Comparison of ENCODE assay signal across 9 cellular contexts in genomic region chr1:15178571-15179484, GRCh38. TPM values are rescaled to one million over a fixed set of nuclear protein-coding genes. Genes with fewer than 3 reads are reported as not detected.
DNase-seq lines count a peak whose midpoint lies in the region; ATAC-seq lines count a peak whose summit lies in the region.
"Had no signal": no experiment of that assay in that cellular context is flagged by ENCODE, and none has a peak within 500 bp of the region (broad histone marks: within the 10 kb centered on the region; RNA-seq: fewer than 3 reads in every experiment).

No MANE protein-coding gene starts in this region.

- CTCF ChIA-PET in activated CD8-positive, alpha-beta T cell treated with anti-CD3 and anti-CD28 coated beads, Interleukin-2, amount 10 ng/mL, durations not matched to agents 7 days and 5 days (lab: Charles Lee): no interaction called here

- H3K9me3 Mint-ChIP-seq in activated CD8-positive, alpha-beta T cell treated with anti-CD3 and anti-CD28 coated beads, Interleukin-2, amount 10 ng/mL, durations not matched to agents 7 days and 5 days (ENCODE audit: insufficient read depth): no peaks in the 10 kb centered on the region

- H3K27me3 ChIP-seq in duodenal mucosa (ENCODE audit: control insufficient read depth in 1 of 2, insufficient read depth in 2 of 2, low read length in 2 of 2): no peaks in the 10 kb centered on the region

- H3K36me3 Mint-ChIP-seq in T-helper 17 cell (ENCODE audit: low read depth): peaks cover 3% of the 10 kb centered on the region
- H3K36me3 Mint-ChIP-seq in activated CD8-positive, alpha-beta T cell treated with anti-CD3 and anti-CD28 coated beads, Interleukin-2, amount 10 ng/mL, durations not matched to agents 7 days and 5 days (ENCODE audit: low read depth): no peaks in the 10 kb centered on the region

- H3K4me1 Mint-ChIP-seq in T-helper 17 cell: peaks cover under 1% of the 10 kb centered on the region
- H3K4me1 Mint-ChIP-seq in activated CD8-positive, alpha-beta T cell treated with anti-CD3 and anti-CD28 coated beads, Interleukin-2, amount 10 ng/mL, durations not matched to agents 7 days and 5 days (ENCODE audit: low read depth): peaks cover 2% of the 10 kb centered on the region
- H3K4me1 Mint-ChIP-seq: activated B cell treated with CpG ODN at 0.5 μM for 24 hours had no signal

- POLR2A ChIA-PET in activated CD8-positive, alpha-beta T cell treated with anti-CD3 and anti-CD28 coated beads, Interleukin-2, amount 10 ng/mL, durations not matched to agents 7 days and 5 days (lab: Charles Lee): no interaction called here

- DNase-seq in DMS 273 (lab: John Stamatoyannopoulos, UW; ENCODE audit: unreplicated experiment): peak; percentile 80
- DNase-seq in NCI-H345 treated with DMSO at 0.1 percent for 48 hours (lab: John Stamatoyannopoulos, UW; ENCODE audit: unreplicated experiment): peak; percentile 39
- peak; percentile 90 for DNase-seq in myocyte (ENCODE audit: low read depth)
- no peak for DNase-seq in stimulated activated CD4-positive, alpha-beta T cell treated with anti-CD3 and anti-CD28 coated beads, Interleukin-4, amount 100 ng/mL, for 1 hour
- DNase-seq in T-helper 17 cell: no peak
- DNase-seq in activated CD8-positive, alpha-beta T cell treated with anti-CD3 and anti-CD28 coated beads, Interleukin-2, amount 10 ng/mL, durations not matched to agents 7 days and 5 days: no peak
- no peak for DNase-seq in activated CD4-positive, alpha-beta T cell treated with anti-CD3 and anti-CD28 coated beads, Interleukin-2, amount 50 U/mL, for 48 hours
- DNase-seq: activated B cell treated with CpG ODN at 0.5 μM for 24 hours had no signal

- peaks cover 69% of the 10 kb centered on the region for H3K27me3 Mint-ChIP-seq in T-helper 17 cell
- peaks cover 21% of the 10 kb centered on the region for H3K27me3 Mint-ChIP-seq in activated CD8-positive, alpha-beta T cell treated with anti-CD3 and anti-CD28 coated beads, Interleukin-2, amount 10 ng/mL, durations not matched to agents 7 days and 5 days (ENCODE audit: low read depth)

- no peak for ATAC-seq in T-helper 17 cell
- no peak for ATAC-seq in activated CD8-positive, alpha-beta T cell treated with anti-CD3 and anti-CD28 coated beads, Interleukin-2, amount 10 ng/mL, durations not matched to agents 7 days and 5 days

- H3K4me3 ChIP-seq in duodenal mucosa (ENCODE audit: low read depth in 1 of 2, low read length in 2 of 2): no peak overlapping the region

- H3K9ac ChIP-seq in duodenal mucosa (ENCODE audit: low read depth in 1 of 2, low read length in 2 of 2): peak overlapping the region in 1 of 2 donors; percentile 27

- no peak overlapping the region for H3K4me3 Mint-ChIP-seq in T-helper 17 cell
- no peak overlapping the region for H3K4me3 Mint-ChIP-seq in activated CD8-positive, alpha-beta T cell treated with anti-CD3 and anti-CD28 coated beads, Interleukin-2, amount 10 ng/mL, durations not matched to agents 7 days and 5 days
- H3K4me3 Mint-ChIP-seq: activated B cell treated with CpG ODN at 0.5 μM for 24 hours had no signal

- peak overlapping the region; percentile 43 for H3K27ac ChIP-seq in duodenal mucosa (ENCODE audit: low read depth, low read length)

- H3K4me1 ChIP-seq in duodenal mucosa (ENCODE audit: control insufficient read depth in 1 of 2, insufficient read depth in 2 of 2, low read length in 2 of 2): peaks cover 75 to 82% of the 10 kb centered on the region in 2 donors

- H3K9me3 ChIP-seq in duodenal mucosa (ENCODE audit: control insufficient read depth in 1 of 2, low read length in 2 of 2): no peaks in the 10 kb centered on the region
- H3K9me3 ChIP-seq in T-helper 17 cell (ENCODE audit: control insufficient read depth, low read length, poor library complexity, severe bottlenecking): no peaks in the 10 kb centered on the region

- no peak overlapping the region for H3K27ac Mint-ChIP-seq in T-helper 17 cell
- no peak overlapping the region for H3K27ac Mint-ChIP-seq in activated CD8-positive, alpha-beta T cell treated with anti-CD3 and anti-CD28 coated beads, Interleukin-2, amount 10 ng/mL, durations not matched to agents 7 days and 5 days
- H3K27ac Mint-ChIP-seq: activated B cell treated with CpG ODN at 0.5 μM for 24 hours had no signal

- H3K36me3 ChIP-seq in duodenal mucosa (ENCODE audit: control insufficient read depth in 1 of 2, insufficient read depth in 2 of 2, low read length in 2 of 2): no peaks in the 10 kb centered on the region

RNA-seq across cellular contexts. Expression of gene TMEM51, which starts 25.3 kb away (rescaled TPM):
- 4.5 and 9.5 TPM in 2 replicates for total RNA-seq in myocyte
- 2.3 TPM for polyA plus RNA-seq in myocyte (2012)
- not detected for total RNA-seq in T-helper 17 cell
- under 1 TPM; 0.18 to 0.23 TPM for total RNA-seq in activated CD8-positive, alpha-beta T cell treated with anti-CD3 and anti-CD28 coated beads, Interleukin-2, amount 10 ng/mL, durations not matched to agents 7 days and 5 days
- total RNA-seq: activated B cell treated with CpG ODN at 0.5 μM for 24 hours had no signal

Comparison
In these comparisons a context has a peak if more than half of its experiments do, and no peak if none do; other contexts are left out.
1. DNase-seq: peak in DMS 273 (single experiment), NCI-H345 treated with DMSO at 0.1 percent for 48 hours (single experiment) and myocyte (single experiment); none in stimulated activated CD4-positive, alpha-beta T cell treated with anti-CD3 and anti-CD28 coated beads, Interleukin-4, amount 100 ng/mL, for 1 hour (single experiment), T-helper 17 cell (0 of 3), activated CD8-positive, alpha-beta T cell treated with anti-CD3 and anti-CD28 coated beads, Interleukin-2, amount 10 ng/mL, durations not matched to agents 7 days and 5 days (single experiment) and activated CD4-positive, alpha-beta T cell treated with anti-CD3 and anti-CD28 coated beads, Interleukin-2, amount 50 U/mL, for 48 hours (0 of 2).